ENCODE assay signal across 8 cellular contexts in genomic region chr1:169892819-169893644, GRCh38. TPM values are rescaled to one million over a fixed set of nuclear protein-coding genes. Genes with fewer than 3 reads are reported as not detected.
A peak's percentile ranks its signal among the peaks of the same experiment; 100 is the strongest.
DNase-seq lines count a peak whose midpoint lies in the region; ATAC-seq and TF ChIP-seq lines count a peak whose summit lies in the region.

No MANE protein-coding gene starts in this region.

- WGBS in psoas muscle, 3 donors = 1% methylated on average over 40 to 52 of the region's 52 CpGs

- H3K36me3 Mint-ChIP-seq in Caco-2 (ENCODE audit: insufficient read depth, unreplicated experiment) = peaks cover 23% of the 10 kb centered on the region
- H3K36me3 Mint-ChIP-seq in activated naive CD8-positive, alpha-beta T cell treated with anti-CD3 and anti-CD28 coated beads for 36 hours = peaks cover 9% of the 10 kb centered on the region

- ATAC-seq in GM21528 (IDR thresholded peaks at IDR 0.05; ENCODE audit: low FRiP score, unreplicated experiment) (peak; percentile 16), left ventricle myocardium superior (peak; percentile 4), psoas muscle (peak; percentile 2 to 17 (median 6)), HG02571 (IDR thresholded peaks at IDR 0.05; ENCODE audit: unreplicated experiment) (no peak)

- H3K9me3 Mint-ChIP-seq in Caco-2 (ENCODE audit: unreplicated experiment) = no peaks in the 10 kb centered on the region
- peaks cover 2% of the 10 kb centered on the region for H3K9me3 Mint-ChIP-seq in activated naive CD8-positive, alpha-beta T cell treated with anti-CD3 and anti-CD28 coated beads for 36 hours

- H3K4me1 ChIP-seq in Caco-2 (peaks cover 26% of the 10 kb centered on the region), psoas muscle (peaks cover 18% of the 10 kb centered on the region)

- TF ChIP-seq CTCF in Caco-2 (IDR thresholded peaks at IDR 0.05; ENCODE audit: insufficient read depth in 1 of 2, low read depth in 1 of 2, low read length in 1 of 2, severe bottlenecking in 1 of 2, unreplicated experiment in 1 of 2) = no peak
- no peak for TF ChIP-seq CTCF in psoas muscle (IDR thresholded peaks at IDR 0.05)

- BruUV-seq in Caco-2 (replicated peaks; lab: Mats Ljungman, UMichigan) = no TSS peak

- no peaks in the 10 kb centered on the region for H3K27me3 ChIP-seq in Caco-2 (replicated peaks; ENCODE audit: control insufficient read depth, insufficient read depth, low read length)
- H3K27me3 ChIP-seq in MG63 = no peaks in the 10 kb centered on the region
- peaks cover 0 to 7% (median 0%) of the 10 kb centered on the region in 3 donors for H3K27me3 ChIP-seq in psoas muscle (ENCODE audit: insufficient read depth in 3 of 3, low read length in 2 of 3)

- peaks cover 8% of the 10 kb centered on the region for H3K27me3 Mint-ChIP-seq in Caco-2 (ENCODE audit: insufficient read depth, unreplicated experiment)
- H3K27me3 Mint-ChIP-seq in activated naive CD8-positive, alpha-beta T cell treated with anti-CD3 and anti-CD28 coated beads for 36 hours = peaks cover 4% of the 10 kb centered on the region

- H3K27ac ChIP-seq in psoas muscle = peak overlapping the region; percentile 96

- no peaks in the 10 kb centered on the region for H3K9me3 ChIP-seq in Caco-2
- no peaks in the 10 kb centered on the region for H3K9me3 ChIP-seq in MG63
- H3K9me3 ChIP-seq in psoas muscle = no peaks in the 10 kb centered on the region

- POLR2A ChIA-PET in Caco-2 (lab: Charles Lee) = interaction anchor here (0.6 to 1.3 kb wide), 14 partner anchors 9 to 1505 kb away, joined by 3 to 8 read pairs (median 4); no protein-coding TSS in a partner anchor

- peaks cover 28% of the 10 kb centered on the region for H3K4me1 Mint-ChIP-seq in Caco-2 (ENCODE audit: low read depth, unreplicated experiment)
- peaks cover 44% of the 10 kb centered on the region for H3K4me1 Mint-ChIP-seq in activated naive CD8-positive, alpha-beta T cell treated with anti-CD3 and anti-CD28 coated beads for 36 hours

- H3K4me3 ChIP-seq in Caco-2 (ENCODE audit: low read depth, low read length) (peak overlapping the region; percentile 63), MG63 (peak overlapping the region; percentile 79), psoas muscle (peak overlapping the region; percentile 77)

- H3K36me3 ChIP-seq in Caco-2 (ENCODE audit: control insufficient read depth, insufficient read depth, low read length) = no peaks in the 10 kb centered on the region
- peaks cover 7% of the 10 kb centered on the region for H3K36me3 ChIP-seq in MG63
- H3K36me3 ChIP-seq in psoas muscle (ENCODE audit: insufficient read depth in 1 of 2, low read depth in 1 of 2) = peaks cover 0 to 8% of the 10 kb centered on the region in 2 donors

- intact Hi-C loops in Caco-2 (cut with micrococcal nuclease; ENCODE audit: unreplicated experiment) = loop anchor here (5.0 kb wide), 1 partner anchor 321 kb away; no protein-coding TSS in a partner anchor
- intact Hi-C loops in left ventricle myocardium superior (cut with micrococcal nuclease) = no loop called here
- intact Hi-C loops in psoas muscle (cut with DNase I) = loop anchor here (5.0 kb wide), 2 partner anchors 96 to 101 kb away; partner anchors contain the start of gene METTL18 (in 1 of the 2)

- CTCF ChIA-PET in Caco-2 (lab: Charles Lee) = interaction anchor here (0.6 kb wide), 3 partner anchors 16 to 1440 kb away, joined by 3 to 4 read pairs (median 3); no protein-coding TSS in a partner anchor

- peak overlapping the region; percentile 85 for H3K4me3 Mint-ChIP-seq in Caco-2 (ENCODE audit: unreplicated experiment)
- peak overlapping the region; percentile 87 for H3K4me3 Mint-ChIP-seq in activated naive CD8-positive, alpha-beta T cell treated with anti-CD3 and anti-CD28 coated beads for 36 hours

- peak overlapping the region; percentile 100 for H3K27ac Mint-ChIP-seq in Caco-2 (ENCODE audit: unreplicated experiment)
- H3K27ac Mint-ChIP-seq in activated naive CD8-positive, alpha-beta T cell treated with anti-CD3 and anti-CD28 coated beads for 36 hours = peak overlapping the region; percentile 94

- DNase-seq in Caco-2 (no peak), MG63 (peak; percentile 43), left ventricle myocardium superior (peak; percentile 61), psoas muscle (no peak), NCI-H2196 treated with DMSO at 0.1 percent for 48 hours (lab: John Stamatoyannopoulos, UW; ENCODE audit: unreplicated experiment) (no peak)
- DNase-seq in activated naive CD8-positive, alpha-beta T cell treated with anti-CD3 and anti-CD28 coated beads for 36 hours = peak; percentile 41

RNA-seq across cellular contexts. Expression of gene SCYL3, which starts 0.7 kb away (rescaled TPM):
- total RNA-seq in Caco-2 (2022) = 5.9 and 6.7 TPM in 2 replicates
- 4.4 TPM in 2 replicates for total RNA-seq in MG63 (2014; rRNA removed; shearing (Covaris generic); ENCODE audit: low replicate concordance)
- 1 to 10 TPM; 9.3 to 9.5 TPM for total RNA-seq in activated naive CD8-positive, alpha-beta T cell treated with anti-CD3 and anti-CD28 coated beads for 36 hours
- total RNA-seq in left ventricle myocardium superior = 5.3 TPM
- 1 to 10 TPM; 6.7 to 8.5 (median 7.4) TPM for total RNA-seq in psoas muscle
- polyA plus RNA-seq in psoas muscle = 10 to 100 TPM in 1 of 3 donors, 1 to 10 TPM in 2; 6.0 to 15.7 (median 8.0) TPM

Comparison
In these comparisons a context has a peak if more than half of its experiments do, and no peak if none do; other contexts are left out.
1. DNase-seq: peak in MG63 (single experiment), activated naive CD8-positive, alpha-beta T cell treated with anti-CD3 and anti-CD28 coated beads for 36 hours (single experiment) and left ventricle myocardium superior (single experiment); none in Caco-2 (0 of 2), psoas muscle (0 of 2) and NCI-H2196 treated with DMSO at 0.1 percent for 48 hours (single experiment).
2. Peak in every context shown above with its lines, with median percentiles within 50 percentile points of each other: H3K4me3 ChIP-seq.